In genomic region chr19:49556412-49557398, GRCh38 we compare ENCODE assay signal across 8 cellular contexts. TPM values are rescaled to one million over a fixed set of nuclear protein-coding genes. Genes with fewer than 3 reads are reported as not detected.
A peak's percentile ranks its signal among the peaks of the same experiment; 100 is the strongest.
DNase-seq lines count a peak whose midpoint lies in the region; ATAC-seq and TF ChIP-seq lines count a peak whose summit lies in the region.

No MANE protein-coding gene starts in this region.

- H2BK5ac ChIP-seq in mesendoderm (ENCODE audit: low read length), result no peak overlapping the region

- H3K4ac ChIP-seq in mesendoderm (ENCODE audit: low read depth, low read length), result no peak overlapping the region

- peak overlapping the region; percentile 63 for H3K27ac Mint-ChIP-seq in activated naive CD8-positive, alpha-beta T cell treated with anti-CD3 and anti-CD28 coated beads, Interleukin-2, amount 50 U/mL, for 24 hours

- no peaks in the 10 kb centered on the region for H3K79me2 ChIP-seq in mesendoderm (ENCODE audit: control insufficient read depth, insufficient read depth, low read length)

- POLR2A ChIA-PET in RWPE1 (lab: Yijun Ruan, JAX; ENCODE audit: low non-redundant PET), result no interaction called here

- TF ChIP-seq CTCF in RWPE1 (conservative IDR thresholded peaks at IDR 0.05; ENCODE audit: low read depth), result no peak

- H3K9me3 Mint-ChIP-seq in activated naive CD8-positive, alpha-beta T cell treated with anti-CD3 and anti-CD28 coated beads, Interleukin-2, amount 50 U/mL, for 24 hours, result no peaks in the 10 kb centered on the region

- no peak overlapping the region for H2BK15ac ChIP-seq in mesendoderm (replicated peaks; ENCODE audit: low read depth)

- H3K4me1 ChIP-seq in BLaER1 (peaks cover 55% of the 10 kb centered on the region), mesendoderm (ENCODE audit: control insufficient read depth, low read depth, low read length) (no peaks in the 10 kb centered on the region)

- H4K5ac ChIP-seq in mesendoderm (ENCODE audit: low read length), result no peak overlapping the region

- H3K23ac ChIP-seq in mesendoderm (ENCODE audit: low read length), result no peak overlapping the region

- CTCF ChIA-PET in RWPE1 (lab: Yijun Ruan, JAX), result interaction anchor here (0.6 kb wide), 1 partner anchor 331 kb away, joined by 4 read pairs; no protein-coding TSS in a partner anchor

- H3K4me3 Mint-ChIP-seq in activated naive CD8-positive, alpha-beta T cell treated with anti-CD3 and anti-CD28 coated beads, Interleukin-2, amount 50 U/mL, for 24 hours, result peak overlapping the region; percentile 73

- peak overlapping the region; percentile 95 for H3K56ac ChIP-seq in mesendoderm (ENCODE audit: low read length)

- H3K9ac ChIP-seq in BLaER1 (no peak overlapping the region), mesendoderm (ENCODE audit: low read length) (peak overlapping the region; percentile 88)

- H3K27ac ChIP-seq in BLaER1, result no peak overlapping the region
- H3K27ac ChIP-seq in RWPE1, result peak overlapping the region; percentile 19; the same call in 1 of the 2 replicates
- no peak overlapping the region for H3K27ac ChIP-seq in mesendoderm (ENCODE audit: low read depth, low read length)

- H3K36me3 Mint-ChIP-seq in activated naive CD8-positive, alpha-beta T cell treated with anti-CD3 and anti-CD28 coated beads, Interleukin-2, amount 50 U/mL, for 24 hours (ENCODE audit: low read depth), result peaks cover 48% of the 10 kb centered on the region

- H3K79me1 ChIP-seq in mesendoderm (ENCODE audit: low read length), result peaks cover 3% of the 10 kb centered on the region

- WGBS in mesendoderm (ENCODE audit: extremely low coverage, insufficient coverage, low lambda C conversion rate), result no CpG with 5 or more reads among the region's 66 CpGs

- H3K36me3 ChIP-seq in BLaER1, result peaks cover 83% of the 10 kb centered on the region
- H3K36me3 ChIP-seq in mesendoderm (ENCODE audit: control insufficient read depth, insufficient read depth, low read length), result peaks cover 11% of the 10 kb centered on the region

- no peak for DNase-seq in RWPE1 (ENCODE audit: low spot score)
- peak; percentile 52 for DNase-seq in activated naive CD8-positive, alpha-beta T cell treated with anti-CD3 and anti-CD28 coated beads, Interleukin-2, amount 50 U/mL, for 24 hours
- peak; percentile 92 for DNase-seq in mesendoderm
- no peak for DNase-seq in DMS114 treated with DMSO at 0.1 percent for 48 hours (lab: John Stamatoyannopoulos, UW; ENCODE audit: unreplicated experiment)

- peak; percentile 13 for ATAC-seq in activated naive CD8-positive, alpha-beta T cell treated with anti-CD3 and anti-CD28 coated beads, Interleukin-2, amount 50 U/mL, for 24 hours
- no peak for ATAC-seq in GM18517 (IDR thresholded peaks at IDR 0.05; ENCODE audit: unreplicated experiment)
- no peak for ATAC-seq in GM21717 (IDR thresholded peaks at IDR 0.05; ENCODE audit: unreplicated experiment)
- ATAC-seq in GM18858 (IDR thresholded peaks at IDR 0.05; ENCODE audit: unreplicated experiment), result no peak

- no peaks in the 10 kb centered on the region for H3K27me3 Mint-ChIP-seq in activated naive CD8-positive, alpha-beta T cell treated with anti-CD3 and anti-CD28 coated beads, Interleukin-2, amount 50 U/mL, for 24 hours

- no peak overlapping the region for H3K18ac ChIP-seq in mesendoderm (ENCODE audit: low read length)

- H4K20me1 ChIP-seq in BLaER1, result peaks cover 26% of the 10 kb centered on the region

- no peak overlapping the region for H4K8ac ChIP-seq in mesendoderm (ENCODE audit: low read depth, low read length)

- no peak overlapping the region for H2BK120ac ChIP-seq in mesendoderm (ENCODE audit: low read depth, low read length)

- H3K27me3 ChIP-seq in BLaER1 (no peaks in the 10 kb centered on the region), mesendoderm (ENCODE audit: insufficient read depth, low read length, poor library complexity) (no peaks in the 10 kb centered on the region)

- H3K9me3 ChIP-seq in BLaER1, result no peaks in the 10 kb centered on the region

- peaks cover 87% of the 10 kb centered on the region for H3K4me1 Mint-ChIP-seq in activated naive CD8-positive, alpha-beta T cell treated with anti-CD3 and anti-CD28 coated beads, Interleukin-2, amount 50 U/mL, for 24 hours

- H2AK5ac ChIP-seq in mesendoderm (ENCODE audit: low read length), result no peak overlapping the region

- H3K4me2 ChIP-seq in BLaER1, result peak overlapping the region; percentile 17; the same call in 1 of the 2 replicates
- H3K4me2 ChIP-seq in mesendoderm (ENCODE audit: low read length), result peak overlapping the region; percentile 90

- H3K4me3 ChIP-seq in BLaER1, result no peak overlapping the region
- no peak overlapping the region for H3K4me3 ChIP-seq in mesendoderm (ENCODE audit: low read length)

RNA-seq across cellular contexts. Expression of gene NOSIP, which starts 23.7 kb away (rescaled TPM):
- polyA plus RNA-seq in mesendoderm (2013, experiment 1 of 2), result 54.8 TPM
- polyA plus RNA-seq in mesendoderm (2013, experiment 2 of 2), result 56.3 TPM

RNA-seq across cellular contexts. Expression of gene PRRG2, which starts 24.4 kb away (rescaled TPM):
- 2.1 TPM for polyA plus RNA-seq in mesendoderm (2013, experiment 1 of 2)
- polyA plus RNA-seq in mesendoderm (2013, experiment 2 of 2), result 2.8 TPM

RNA-seq across cellular contexts. Expression of gene RCN3, which starts 28.9 kb away (rescaled TPM):
- polyA plus RNA-seq in mesendoderm (2013, experiment 1 of 2), result 7.1 TPM
- polyA plus RNA-seq in mesendoderm (2013, experiment 2 of 2), result 8.6 TPM

RNA-seq across cellular contexts. Expression of gene PRR12, which starts 34.3 kb away (rescaled TPM):
- 20.3 TPM for polyA plus RNA-seq in mesendoderm (2013, experiment 1 of 2)
- 20.4 TPM for polyA plus RNA-seq in mesendoderm (2013, experiment 2 of 2)

RNA-seq across cellular contexts. Expression of gene FCGRT, which starts 44.2 kb away (rescaled TPM):
- 18.9 TPM for polyA plus RNA-seq in mesendoderm (2013, experiment 1 of 2)
- polyA plus RNA-seq in mesendoderm (2013, experiment 2 of 2), result 16.9 TPM

Comparison
In these comparisons a context has a peak if more than half of its experiments do, and no peak if none do; other contexts are left out.
1. DNase-seq: peak in activated naive CD8-positive, alpha-beta T cell treated with anti-CD3 and anti-CD28 coated beads, Interleukin-2, amount 50 U/mL, for 24 hours (single experiment) and mesendoderm (single experiment); none in RWPE1 (single experiment) and DMS114 treated with DMSO at 0.1 percent for 48 hours (single experiment).